Comparison of ENCODE assay signal across 1 cellular context in genomic region chr1:101119289-101119688, GRCh38.
TF ChIP-seq lines count a peak whose summit lies in the region.

No MANE protein-coding gene starts in this region.

TF ChIP-seq in K562, 482 proteins besides CTCF, POLR2A, EP300 and RAD21 (continued from another document):
- TF ChIP-seq, protein P1, sequence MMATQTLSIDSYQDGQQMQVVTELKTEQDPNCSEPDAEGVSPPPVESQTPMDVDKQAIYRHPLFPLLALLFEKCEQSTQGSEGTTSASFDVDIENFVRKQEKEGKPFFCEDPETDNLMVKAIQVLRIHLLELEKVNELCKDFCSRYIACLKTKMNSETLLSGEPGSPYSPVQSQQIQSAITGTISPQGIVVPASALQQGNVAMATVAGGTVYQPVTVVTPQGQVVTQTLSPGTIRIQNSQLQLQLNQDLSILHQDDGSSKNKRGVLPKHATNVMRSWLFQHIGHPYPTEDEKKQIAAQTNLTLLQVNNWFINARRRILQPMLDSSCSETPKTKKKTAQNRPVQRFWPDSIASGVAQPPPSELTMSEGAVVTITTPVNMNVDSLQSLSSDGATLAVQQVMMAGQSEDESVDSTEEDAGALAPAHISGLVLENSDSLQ (IDR thresholded peaks at IDR 0.05) = 0 out of 2 replicates have a peak, but pooled peaks have one; percentile 35
TF ChIP-seq in K562: peak in this region for 43.
